Comparison of ENCODE assay signal across 9 cellular contexts in genomic region chr20:62832212-62832922, GRCh38.
A peak's percentile ranks its signal among the peaks of the same experiment; 100 is the strongest.
DNase-seq lines count a peak whose midpoint lies in the region; ATAC-seq and TF ChIP-seq lines count a peak whose summit lies in the region.
"Had no signal": no experiment of that assay in that cellular context is flagged by ENCODE, and none has a peak within 500 bp of the region (broad histone marks: within the 10 kb centered on the region; RNA-seq: fewer than 3 reads in every experiment).

No MANE protein-coding gene starts in this region.

- peaks cover 40 to 44% of the 10 kb centered on the region in 2 experiments for H3K4me1 ChIP-seq in neutrophil (ENCODE audit: control insufficient read depth in 1 of 2, insufficient read depth in 1 of 2, low read depth in 1 of 2, low read length in 1 of 2)

- H3K9me3 ChIP-seq in neutrophil: no peaks in the 10 kb centered on the region

- peak; percentile 83 for DNase-seq in GF-D8 (lab: John Stamatoyannopoulos, UW)
- peak; percentile 89 to 97 for DNase-seq in NCI-H526 (lab: John Stamatoyannopoulos, UW)
- DNase-seq in central memory CD8-positive, alpha-beta T cell (ENCODE audit: low spot score in 2 of 2): no peak
- no peak for DNase-seq in iPS-NIHi11 (ENCODE audit: low spot score)
- DNase-seq in activated T-cell treated with anti-CD3 and anti-CD28 coated beads, Interleukin-2, amount 50 U/mL, for 24 hours: no peak
- DNase-seq in putamen (ENCODE audit: low spot score): no peak

- peaks cover 14% of the 10 kb centered on the region for H3K27me3 Mint-ChIP-seq in central memory CD8-positive, alpha-beta T cell
- H3K27me3 Mint-ChIP-seq in activated T-cell treated with anti-CD3 and anti-CD28 coated beads, Interleukin-2, amount 50 U/mL, for 24 hours: no peaks in the 10 kb centered on the region

- H3K9me3 Mint-ChIP-seq in central memory CD8-positive, alpha-beta T cell: no peaks in the 10 kb centered on the region
- no peaks in the 10 kb centered on the region for H3K9me3 Mint-ChIP-seq in activated T-cell treated with anti-CD3 and anti-CD28 coated beads, Interleukin-2, amount 50 U/mL, for 24 hours

- peaks cover 27% of the 10 kb centered on the region for H3K36me3 ChIP-seq in neutrophil

- H3K4me1 Mint-ChIP-seq in central memory CD8-positive, alpha-beta T cell: no peaks in the 10 kb centered on the region
- H3K4me1 Mint-ChIP-seq in activated T-cell treated with anti-CD3 and anti-CD28 coated beads, Interleukin-2, amount 50 U/mL, for 24 hours (ENCODE audit: low read depth): peaks cover 2% of the 10 kb centered on the region

- no peaks in the 10 kb centered on the region for H3K27me3 ChIP-seq in neutrophil

- peak; percentile 80 for TF ChIP-seq CTCF in neutrophil (IDR thresholded peaks at IDR 0.05)

- H3K27ac ChIP-seq in neutrophil: peak overlapping the region; percentile 91
- H3K27ac ChIP-seq: epithelial cell of prostate had no signal

- no peaks in the 10 kb centered on the region for H3K36me3 Mint-ChIP-seq in central memory CD8-positive, alpha-beta T cell (ENCODE audit: insufficient read depth)
- H3K36me3 Mint-ChIP-seq in activated T-cell treated with anti-CD3 and anti-CD28 coated beads, Interleukin-2, amount 50 U/mL, for 24 hours (ENCODE audit: low read depth): no peaks in the 10 kb centered on the region

- no peak overlapping the region for H3K4me3 Mint-ChIP-seq in central memory CD8-positive, alpha-beta T cell
- H3K4me3 Mint-ChIP-seq in activated T-cell treated with anti-CD3 and anti-CD28 coated beads, Interleukin-2, amount 50 U/mL, for 24 hours: no peak overlapping the region

- peak; percentile 72 for ATAC-seq in GM21528 (IDR thresholded peaks at IDR 0.05; ENCODE audit: low FRiP score, unreplicated experiment)
- peak; percentile 40 for ATAC-seq in central memory CD8-positive, alpha-beta T cell (replicated peaks; ENCODE audit: extremely low read depth, poor library complexity, severe bottlenecking)

- no peak overlapping the region for H3K27ac Mint-ChIP-seq in central memory CD8-positive, alpha-beta T cell (ENCODE audit: low read depth)
- H3K27ac Mint-ChIP-seq in activated T-cell treated with anti-CD3 and anti-CD28 coated beads, Interleukin-2, amount 50 U/mL, for 24 hours: no peak overlapping the region

- H3K4me3 ChIP-seq in neutrophil (ENCODE audit: low read depth in 1 of 2, low read length in 1 of 2): peak overlapping the region; percentile 67 to 72

Comparison
In these comparisons a context has a peak if more than half of its experiments do, and no peak if none do; other contexts are left out.
1. DNase-seq: peak in GF-D8 (single experiment) and NCI-H526 (2 of 2); none in central memory CD8-positive, alpha-beta T cell (0 of 2), iPS-NIHi11 (single experiment), activated T-cell treated with anti-CD3 and anti-CD28 coated beads, Interleukin-2, amount 50 U/mL, for 24 hours (single experiment) and putamen (single experiment).